Comparison of ENCODE assay signal across 15 cellular contexts in the genomic region with DNA sequence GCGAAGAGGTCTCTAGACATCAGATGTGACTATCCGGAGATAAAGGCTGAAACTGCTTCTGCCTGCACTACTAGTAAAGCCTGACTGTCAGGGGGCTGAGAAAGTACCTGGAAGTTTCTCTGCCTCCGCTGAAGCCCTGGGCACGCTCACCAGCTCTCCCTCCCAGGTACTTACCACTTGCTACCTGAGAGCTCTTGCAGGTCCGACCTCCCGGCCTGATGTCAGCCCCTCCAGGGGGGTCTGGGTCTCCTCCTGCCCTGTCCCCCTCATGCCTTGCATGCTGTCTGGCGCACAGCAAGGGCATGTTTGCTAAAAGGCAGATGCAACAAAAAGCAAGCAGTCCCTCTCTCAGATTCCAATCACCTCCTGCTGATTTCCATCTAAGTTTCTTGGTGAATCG. TPM values are rescaled to one million over a fixed set of nuclear protein-coding genes. Genes with fewer than 3 reads are reported as not detected.
DNase-seq lines count a peak whose midpoint lies in the region; ATAC-seq and TF ChIP-seq lines count a peak whose summit lies in the region.
"Had no signal": no experiment of that assay in that cellular context is flagged by ENCODE, and none has a peak within 500 bp of the region (broad histone marks: within the 10 kb centered on the region; RNA-seq: fewer than 3 reads in every experiment).

No MANE protein-coding gene starts in this region.

- H3K4me1 Mint-ChIP-seq in activated T-cell treated with anti-CD3 and anti-CD28 coated beads, Interleukin-2, amount 50 U/mL, for 72 hours (ENCODE audit: low read depth), result peaks cover 18% of the 10 kb centered on the region

- TF ChIP-seq CTCF in esophagus squamous epithelium (IDR thresholded peaks at IDR 0.05) (no peak), prostate gland (IDR thresholded peaks at IDR 0.05) (no peak), GM10266 (IDR thresholded peaks at IDR 0.05; ENCODE audit: control insufficient read depth, insufficient read depth, low read depth, missing control alignments) (no peak)

- no peak for ATAC-seq in activated naive CD4-positive, alpha-beta T cell treated with anti-CD3 and anti-CD28 coated beads, Interleukin-2, amount 50 U/mL, for 72 hours
- no peak for ATAC-seq in aorta (ENCODE audit: low FRiP score)
- ATAC-seq in activated T-cell treated with anti-CD3 and anti-CD28 coated beads, Interleukin-2, amount 50 U/mL, for 72 hours (replicated peaks in 1 of 2), result no peak
- ATAC-seq: stimulated activated naive CD8-positive, alpha-beta T cell treated with anti-CD3 and anti-CD28 coated beads, Interleukin-15, Interleukin-2, amounts not matched to agents 100 U/mL and 50 U/mL, for 24 hours had no signal

- H3K4me3 Mint-ChIP-seq in activated T-cell treated with anti-CD3 and anti-CD28 coated beads, Interleukin-2, amount 50 U/mL, for 72 hours, result no peak overlapping the region
- H3K4me3 Mint-ChIP-seq: activated CD4-positive, alpha-beta T cell treated with anti-CD3 and anti-CD28 coated beads, Interleukin-2, amount 10 ng/mL, durations not matched to agents 7 days and 5 days had no signal

- H3K27me3 Mint-ChIP-seq in activated T-cell treated with anti-CD3 and anti-CD28 coated beads, Interleukin-2, amount 50 U/mL, for 72 hours (ENCODE audit: low read depth), result no peaks in the 10 kb centered on the region
- H3K27me3 Mint-ChIP-seq: activated CD4-positive, alpha-beta T cell treated with anti-CD3 and anti-CD28 coated beads, Interleukin-2, amount 10 ng/mL, durations not matched to agents 7 days and 5 days had no signal

- no peak overlapping the region for H3K4me3 ChIP-seq in esophagus squamous epithelium
- no peak overlapping the region for H3K4me3 ChIP-seq in prostate gland
- H3K4me3 ChIP-seq in aorta (ENCODE audit: low read length in 2 of 2), result no peak overlapping the region

- H3K27ac ChIP-seq in esophagus squamous epithelium (peak overlapping the region; percentile 83 to 93 (median 89)), prostate gland (peak overlapping the region; percentile 91 to 93), aorta (ENCODE audit: low read depth in 1 of 2, low read length in 2 of 2) (peak overlapping the region; percentile 19 to 93)

- H3K4me1 ChIP-seq in esophagus squamous epithelium (peaks cover 24 to 70% (median 54%) of the 10 kb centered on the region in 3 donors), prostate gland (replicated peaks) (peaks cover 21% of the 10 kb centered on the region), aorta (ENCODE audit: control insufficient read depth in 1 of 2, insufficient read depth in 2 of 2, low read length in 2 of 2) (peaks cover 1 to 7% of the 10 kb centered on the region in 2 donors)

- peaks cover 0 to 6% of the 10 kb centered on the region in 2 donors for H3K36me3 Mint-ChIP-seq in activated naive CD4-positive, alpha-beta T cell treated with anti-CD3 and anti-CD28 coated beads, Interleukin-2, amount 50 U/mL, for 72 hours
- H3K36me3 Mint-ChIP-seq in activated T-cell treated with anti-CD3 and anti-CD28 coated beads, Interleukin-2, amount 50 U/mL, for 72 hours (ENCODE audit: insufficient read depth in 2 of 2), result peaks cover 4 to 8% of the 10 kb centered on the region in 2 donors

- H3K36me3 ChIP-seq in esophagus squamous epithelium (peaks cover 7 to 66% (median 16%) of the 10 kb centered on the region in 3 donors), prostate gland (peaks cover 2 to 9% of the 10 kb centered on the region in 2 donors), aorta (ENCODE audit: control insufficient read depth in 1 of 2, insufficient read depth in 2 of 2, low read length in 1 of 2) (peaks cover 0 to 6% of the 10 kb centered on the region in 2 donors)

- intact Hi-C loops in esophagus squamous epithelium (cut with DNase I) (no loop called here), prostate gland (cut with DNase I) (no loop called here), aorta (cut with DNase I) (no loop called here)

- no peak for TF ChIP-seq POLR2A in esophagus squamous epithelium (IDR thresholded peaks at IDR 0.05)
- no peak for TF ChIP-seq POLR2A in prostate gland (IDR thresholded peaks at IDR 0.05)

- DNase-seq in activated naive CD4-positive, alpha-beta T cell treated with anti-CD3 and anti-CD28 coated beads, Interleukin-2, amount 50 U/mL, for 72 hours (ENCODE audit: low spot score in 2 of 2), result no peak
- DNase-seq in activated naive CD4-positive, alpha-beta T cell treated with Interleukin-2 at 50 U/mL for 16 hours, result no peak
- DNase-seq in esophagus squamous epithelium (lab: John Stamatoyannopoulos, UW), result no peak
- DNase-seq in prostate gland (ENCODE audit: low spot score), result no peak
- peak; percentile 46 to 64 for DNase-seq in aorta
- no peak for DNase-seq in activated T-cell treated with anti-CD3 and anti-CD28 coated beads, Interleukin-2, amount 50 U/mL, for 72 hours
- no peak for DNase-seq in NCI-H69 (lab: John Stamatoyannopoulos, UW)
- no peak for DNase-seq in GM10266 (ENCODE audit: extremely low spot score)
- DNase-seq: activated CD4-positive, alpha-beta T cell treated with anti-CD3 and anti-CD28 coated beads, Interleukin-2, amount 10 ng/mL, durations not matched to agents 7 days and 5 days; activated naive CD4-positive, alpha-beta T cell; foreskin fibroblast; NCI-H1048; NCI-H526; stimulated activated CD4-positive, alpha-beta T cell treated with anti-CD3 and anti-CD28 coated beads, Interleukin-4, amount 100 ng/mL, for 4 hours; stimulated activated naive CD8-positive, alpha-beta T cell treated with anti-CD3 and anti-CD28 coated beads, Interleukin-15, Interleukin-2, amounts not matched to agents 100 U/mL and 50 U/mL, for 24 hours had no signal

- peak overlapping the region; percentile 59 to 61 for H3K27ac Mint-ChIP-seq in activated naive CD4-positive, alpha-beta T cell treated with anti-CD3 and anti-CD28 coated beads, Interleukin-2, amount 50 U/mL, for 72 hours
- H3K27ac Mint-ChIP-seq in activated T-cell treated with anti-CD3 and anti-CD28 coated beads, Interleukin-2, amount 50 U/mL, for 72 hours, result no peak overlapping the region
- H3K27ac Mint-ChIP-seq: activated CD4-positive, alpha-beta T cell treated with anti-CD3 and anti-CD28 coated beads, Interleukin-2, amount 10 ng/mL, durations not matched to agents 7 days and 5 days had no signal

- H3K9me3 Mint-ChIP-seq in activated naive CD4-positive, alpha-beta T cell treated with anti-CD3 and anti-CD28 coated beads, Interleukin-2, amount 50 U/mL, for 72 hours, result no peaks in the 10 kb centered on the region
- H3K9me3 Mint-ChIP-seq in activated T-cell treated with anti-CD3 and anti-CD28 coated beads, Interleukin-2, amount 50 U/mL, for 72 hours, result no peaks in the 10 kb centered on the region
- H3K9me3 Mint-ChIP-seq: activated CD4-positive, alpha-beta T cell treated with anti-CD3 and anti-CD28 coated beads, Interleukin-2, amount 10 ng/mL, durations not matched to agents 7 days and 5 days had no signal

- no peaks in the 10 kb centered on the region for H3K27me3 ChIP-seq in esophagus squamous epithelium
- H3K27me3 ChIP-seq in prostate gland (replicated peaks; ENCODE audit: insufficient read depth), result no peaks in the 10 kb centered on the region
- no peaks in the 10 kb centered on the region for H3K27me3 ChIP-seq in aorta (ENCODE audit: control insufficient read depth in 1 of 2, insufficient read depth in 2 of 2, low read length in 1 of 2)

- WGBS in esophagus squamous epithelium, 2 donors, result 83 to 88% methylated on average over 4 to 8 of the region's 8 CpGs
- WGBS in prostate gland, result 76% methylated on average over 8 of the region's 8 CpGs
- WGBS in aorta, 2 donors, result 92 to 97% methylated on average over 8 of the region's 8 CpGs

- H3K9me3 ChIP-seq in esophagus squamous epithelium, result no peaks in the 10 kb centered on the region
- H3K9me3 ChIP-seq in prostate gland, result no peaks in the 10 kb centered on the region
- no peaks in the 10 kb centered on the region for H3K9me3 ChIP-seq in aorta (ENCODE audit: control insufficient read depth, low read length)

RNA-seq across cellular contexts. Expression of gene ZDHHC7, which starts 17.4 kb away (rescaled TPM):
- 10 to 100 TPM; 24.2 to 24.9 TPM for total RNA-seq in activated naive CD4-positive, alpha-beta T cell treated with anti-CD3 and anti-CD28 coated beads, Interleukin-2, amount 50 U/mL, for 72 hours
- 10 to 100 TPM; 31.2 to 41.2 (median 38.6) TPM for total RNA-seq in esophagus squamous epithelium
- 10 to 100 TPM; 64.6 TPM for total RNA-seq in prostate gland
- 10 to 100 TPM; 35.9 to 57.0 TPM for total RNA-seq in aorta
- 10 to 100 TPM; 11.4 to 36.3 TPM for polyA plus RNA-seq in aorta
- 10 to 100 TPM; 27.5 to 33.7 TPM for total RNA-seq in activated T-cell treated with anti-CD3 and anti-CD28 coated beads, Interleukin-2, amount 50 U/mL, for 72 hours

RNA-seq across cellular contexts. Expression of gene KIAA0513, which starts 33.7 kb away (rescaled TPM):
- 10 to 100 TPM in 1 of 2 donors, 1 to 10 TPM in 1; 5.5 to 15.0 TPM for total RNA-seq in activated naive CD4-positive, alpha-beta T cell treated with anti-CD3 and anti-CD28 coated beads, Interleukin-2, amount 50 U/mL, for 72 hours
- total RNA-seq in esophagus squamous epithelium, result 10 to 100 TPM in 1 of 4 donors, 1 to 10 TPM in 3; 9.0 to 11.4 (median 9.7) TPM
- 10 to 100 TPM; 14.4 to 29.4 TPM for total RNA-seq in prostate gland
- total RNA-seq in aorta, result 10 to 100 TPM; 15.1 to 17.7 TPM
- polyA plus RNA-seq in aorta, result 1 to 10 TPM; 3.4 to 5.5 TPM
- 10 to 100 TPM; 10.6 to 14.5 TPM for total RNA-seq in activated T-cell treated with anti-CD3 and anti-CD28 coated beads, Interleukin-2, amount 50 U/mL, for 72 hours

Comparison
In these comparisons a context has a peak if more than half of its experiments do, and no peak if none do; other contexts are left out.
1. DNase-seq: peak in aorta (2 of 2); none in activated naive CD4-positive, alpha-beta T cell treated with anti-CD3 and anti-CD28 coated beads, Interleukin-2, amount 50 U/mL, for 72 hours (0 of 2), activated naive CD4-positive, alpha-beta T cell treated with Interleukin-2 at 50 U/mL for 16 hours (single experiment), esophagus squamous epithelium (single experiment), prostate gland (single experiment), activated T-cell treated with anti-CD3 and anti-CD28 coated beads, Interleukin-2, amount 50 U/mL, for 72 hours (0 of 2), NCI-H69 (single experiment) and GM10266 (single experiment).
2. Peak in every context shown above with its lines, with median percentiles within 50 percentile points of each other: H3K27ac ChIP-seq.